ENCODE assay signal across 13 cellular contexts in genomic region chr1:2206813-2207488, GRCh38. TPM values are rescaled to one million over a fixed set of nuclear protein-coding genes. Genes with fewer than 3 reads are reported as not detected.
DNase-seq lines count a peak whose midpoint lies in the region; ATAC-seq and TF ChIP-seq lines count a peak whose summit lies in the region.
"Had no signal": no experiment of that assay in that cellular context is flagged by ENCODE, and none has a peak within 500 bp of the region (broad histone marks: within the 10 kb centered on the region; RNA-seq: fewer than 3 reads in every experiment).

No MANE protein-coding gene starts in this region.

- WGBS in adipose tissue, 3 donors: 70 to 83% (median 75%) methylated on average over 14 to 16 of the region's 16 CpGs

- peak overlapping the region in 1 of 7 experiments; percentile 9 for H3K4me3 ChIP-seq in skin epidermis

- H3K27me3 ChIP-seq in CD4-positive, alpha-beta T cell (ENCODE audit: control insufficient read depth, insufficient read depth, low read length): no peaks in the 10 kb centered on the region

- H3K4me3 Mint-ChIP-seq in CD4-positive, alpha-beta T cell: peak overlapping the region; percentile 48
- no peak overlapping the region for H3K4me3 Mint-ChIP-seq in activated naive CD4-positive, alpha-beta T cell treated with anti-CD3 and anti-CD28 coated beads, Interleukin-2, amount 10 ng/mL, durations not matched to agents 7 days and 5 days

- no peak for ATAC-seq in CD4-positive, alpha-beta T cell (ENCODE audit: poor library complexity)
- ATAC-seq in left lobe of liver: peak; percentile 34
- ATAC-seq in HG02852 (IDR thresholded peaks at IDR 0.05; ENCODE audit: unreplicated experiment): no peak
- ATAC-seq: stimulated activated effector memory CD8-positive, alpha-beta T cell treated with anti-CD3 and anti-CD28 coated beads, Interleukin-12 subunit alpha, Interleukin-12 subunit beta, amount 100 ng/mL, for 72 hours had no signal

- no peak overlapping the region for H3K27ac ChIP-seq in CD4-positive, alpha-beta T cell (ENCODE audit: low read depth, low read length)
- H3K27ac ChIP-seq in adipose tissue (ENCODE audit: low read depth, low read length): peak overlapping the region; percentile 55
- peak overlapping the region in 20 of 21 experiments; percentile 41 to 88 (median 76) for H3K27ac ChIP-seq in skin epidermis
- H3K27ac ChIP-seq: epithelial cell of prostate had no signal

- POLR2A ChIA-PET in CD4-positive, alpha-beta T cell (lab: Charles Lee): interaction anchor here (0.9 to 2.4 kb wide), 5 partner anchors 15 to 49 kb away, joined by 3 to 16 read pairs (median 3); partner anchors contain the start of gene SKI

- no peaks in the 10 kb centered on the region for H3K9me3 Mint-ChIP-seq in CD4-positive, alpha-beta T cell
- H3K9me3 Mint-ChIP-seq in activated naive CD4-positive, alpha-beta T cell treated with anti-CD3 and anti-CD28 coated beads, Interleukin-2, amount 10 ng/mL, durations not matched to agents 7 days and 5 days: no peaks in the 10 kb centered on the region
- H3K9me3 Mint-ChIP-seq: stimulated activated effector memory CD8-positive, alpha-beta T cell treated with anti-CD3 and anti-CD28 coated beads, Interleukin-12 subunit alpha, Interleukin-12 subunit beta, amount 100 ng/mL, for 72 hours had no signal

- intact Hi-C loops in CD4-positive, alpha-beta T cell (cut with DNase I, micrococcal nuclease): loop anchor here in 1 of 2 experiments (1.0 kb wide), 1 partner anchor 20 kb away; no protein-coding TSS in a partner anchor

- no peaks in the 10 kb centered on the region for H3K9me3 ChIP-seq in CD4-positive, alpha-beta T cell (ENCODE audit: control insufficient read depth, low read length)

- no peak for TF ChIP-seq CTCF in CD4-positive, alpha-beta T cell (IDR thresholded peaks at IDR 0.05)

- no peaks in the 10 kb centered on the region for H3K27me3 Mint-ChIP-seq in CD4-positive, alpha-beta T cell
- H3K27me3 Mint-ChIP-seq in activated naive CD4-positive, alpha-beta T cell treated with anti-CD3 and anti-CD28 coated beads, Interleukin-2, amount 10 ng/mL, durations not matched to agents 7 days and 5 days: peaks cover 33% of the 10 kb centered on the region

- CTCF ChIA-PET in CD4-positive, alpha-beta T cell (lab: Charles Lee): interaction anchor here (0.7 to 1.2 kb wide), 2 partner anchors 12 to 109 kb away, joined by 3 to 6 read pairs; partner anchors contain the start of gene FAAP20
- CTCF ChIA-PET in activated naive CD4-positive, alpha-beta T cell treated with anti-CD3 and anti-CD28 coated beads, Interleukin-2, amount 10 ng/mL, durations not matched to agents 7 days and 5 days (lab: Charles Lee): interaction anchor here (0.9 to 1.0 kb wide), 2 partner anchors 12 to 175 kb away, joined by 3 to 4 read pairs; partner anchors contain the start of gene FAAP20

- H3K4me1 Mint-ChIP-seq in CD4-positive, alpha-beta T cell (ENCODE audit: low read depth): peaks cover 5% of the 10 kb centered on the region
- H3K4me1 Mint-ChIP-seq in activated naive CD4-positive, alpha-beta T cell treated with anti-CD3 and anti-CD28 coated beads, Interleukin-2, amount 10 ng/mL, durations not matched to agents 7 days and 5 days: peaks cover 11% of the 10 kb centered on the region
- H3K4me1 Mint-ChIP-seq: stimulated activated effector memory CD8-positive, alpha-beta T cell treated with anti-CD3 and anti-CD28 coated beads, Interleukin-12 subunit alpha, Interleukin-12 subunit beta, amount 100 ng/mL, for 72 hours had no signal

- H3K36me3 Mint-ChIP-seq in CD4-positive, alpha-beta T cell (ENCODE audit: low read depth): no peaks in the 10 kb centered on the region
- H3K36me3 Mint-ChIP-seq in activated naive CD4-positive, alpha-beta T cell treated with anti-CD3 and anti-CD28 coated beads, Interleukin-2, amount 10 ng/mL, durations not matched to agents 7 days and 5 days: no peaks in the 10 kb centered on the region
- H3K36me3 Mint-ChIP-seq: stimulated activated effector memory CD8-positive, alpha-beta T cell treated with anti-CD3 and anti-CD28 coated beads, Interleukin-12 subunit alpha, Interleukin-12 subunit beta, amount 100 ng/mL, for 72 hours had no signal

- H3K27ac Mint-ChIP-seq in CD4-positive, alpha-beta T cell: no peak overlapping the region
- H3K27ac Mint-ChIP-seq in activated naive CD4-positive, alpha-beta T cell treated with anti-CD3 and anti-CD28 coated beads, Interleukin-2, amount 10 ng/mL, durations not matched to agents 7 days and 5 days: no peak overlapping the region

- peak in 1 of 10 experiments; percentile 7 for DNase-seq in CD4-positive, alpha-beta T cell
- peak; percentile 84 for DNase-seq in left lobe of liver (ENCODE audit: low spot score)
- no peak for DNase-seq in amygdala (lab: John Stamatoyannopoulos, UW)
- no peak for DNase-seq in OCI-M2 (lab: John Stamatoyannopoulos, UW; ENCODE audit: unreplicated experiment)
- no peak for DNase-seq in activated naive CD4-positive, alpha-beta T cell treated with anti-CD3 and anti-CD28 coated beads, Interleukin-2, amount 10 ng/mL, durations not matched to agents 7 days and 5 days
- DNase-seq: activated CD4-positive, alpha-beta T cell treated with anti-CD3 and anti-CD28 coated beads for 4 hours; Calu3; NCI-H2029 treated with DMSO at 0.1 percent for 48 hours had no signal

RNA-seq across cellular contexts. Expression of gene FAAP20, which starts 12.4 kb away (rescaled TPM):
- total RNA-seq in CD4-positive, alpha-beta T cell: 10 to 100 TPM; 51.7 to 53.1 TPM
- polyA plus RNA-seq in adipose tissue: 10 to 100 TPM; 30.4 to 69.3 (median 62.6) TPM
- total RNA-seq in left lobe of liver: 24.8 TPM

RNA-seq across cellular contexts. Expression of gene SKI, which starts 21.2 kb away (rescaled TPM):
- total RNA-seq in CD4-positive, alpha-beta T cell: 100 to 1,000 TPM; 286 to 324 TPM
- 10 to 100 TPM in 2 of 3 donors, 1 to 10 TPM in 1; 9.5 to 69.2 (median 36.3) TPM for polyA plus RNA-seq in adipose tissue
- 38.8 TPM for total RNA-seq in left lobe of liver
